1 cellular context compared by ENCODE assay signal in the genomic region with DNA sequence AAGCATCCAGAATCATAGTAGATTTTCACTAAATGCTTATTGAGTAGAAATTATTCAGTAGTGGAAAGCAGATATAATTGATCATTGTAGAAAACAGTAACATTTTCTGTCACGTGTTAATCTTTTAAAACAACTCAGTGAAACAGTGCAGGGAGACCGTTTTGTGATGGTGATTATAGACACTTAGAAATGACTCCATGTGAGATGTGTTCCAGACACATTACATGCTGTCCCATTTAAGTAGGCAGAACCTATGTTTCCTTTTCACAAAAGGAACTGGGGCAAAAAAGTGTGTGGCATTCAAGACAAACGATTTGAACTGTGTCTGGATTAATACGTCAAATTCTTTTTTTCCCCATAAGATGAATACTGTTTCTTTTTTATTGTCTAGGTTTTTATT.
TF ChIP-seq lines count a peak whose summit lies in the region.

No MANE protein-coding gene starts in this region.

TF ChIP-seq in WTC11, 78 proteins besides CTCF, POLR2A, EP300 and RAD21 (continued from another document):
- TF ChIP-seq, protein P1, sequence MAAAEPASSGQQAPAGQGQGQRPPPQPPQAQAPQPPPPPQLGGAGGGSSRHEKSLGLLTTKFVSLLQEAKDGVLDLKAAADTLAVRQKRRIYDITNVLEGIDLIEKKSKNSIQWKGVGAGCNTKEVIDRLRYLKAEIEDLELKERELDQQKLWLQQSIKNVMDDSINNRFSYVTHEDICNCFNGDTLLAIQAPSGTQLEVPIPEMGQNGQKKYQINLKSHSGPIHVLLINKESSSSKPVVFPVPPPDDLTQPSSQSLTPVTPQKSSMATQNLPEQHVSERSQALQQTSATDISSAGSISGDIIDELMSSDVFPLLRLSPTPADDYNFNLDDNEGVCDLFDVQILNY (CRISPR knock-in tag; IDR thresholded peaks at IDR 0.05): no peak
- TF ChIP-seq MYBL2 (CRISPR knock-in tag; IDR thresholded peaks at IDR 0.05) (no peak), SMAD3 (CRISPR knock-in tag; IDR thresholded peaks at IDR 0.05; ENCODE audit: borderline replicate concordance) (no peak), TEAD4 (CRISPR knock-in tag; IDR thresholded peaks at IDR 0.05) (no peak)
- TF ChIP-seq, protein P2, sequence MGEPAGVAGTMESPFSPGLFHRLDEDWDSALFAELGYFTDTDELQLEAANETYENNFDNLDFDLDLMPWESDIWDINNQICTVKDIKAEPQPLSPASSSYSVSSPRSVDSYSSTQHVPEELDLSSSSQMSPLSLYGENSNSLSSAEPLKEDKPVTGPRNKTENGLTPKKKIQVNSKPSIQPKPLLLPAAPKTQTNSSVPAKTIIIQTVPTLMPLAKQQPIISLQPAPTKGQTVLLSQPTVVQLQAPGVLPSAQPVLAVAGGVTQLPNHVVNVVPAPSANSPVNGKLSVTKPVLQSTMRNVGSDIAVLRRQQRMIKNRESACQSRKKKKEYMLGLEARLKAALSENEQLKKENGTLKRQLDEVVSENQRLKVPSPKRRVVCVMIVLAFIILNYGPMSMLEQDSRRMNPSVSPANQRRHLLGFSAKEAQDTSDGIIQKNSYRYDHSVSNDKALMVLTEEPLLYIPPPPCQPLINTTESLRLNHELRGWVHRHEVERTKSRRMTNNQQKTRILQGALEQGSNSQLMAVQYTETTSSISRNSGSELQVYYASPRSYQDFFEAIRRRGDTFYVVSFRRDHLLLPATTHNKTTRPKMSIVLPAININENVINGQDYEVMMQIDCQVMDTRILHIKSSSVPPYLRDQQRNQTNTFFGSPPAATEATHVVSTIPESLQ (CRISPR knock-in tag; IDR thresholded peaks at IDR 0.05): no peak
- TF ChIP-seq, protein P3, sequence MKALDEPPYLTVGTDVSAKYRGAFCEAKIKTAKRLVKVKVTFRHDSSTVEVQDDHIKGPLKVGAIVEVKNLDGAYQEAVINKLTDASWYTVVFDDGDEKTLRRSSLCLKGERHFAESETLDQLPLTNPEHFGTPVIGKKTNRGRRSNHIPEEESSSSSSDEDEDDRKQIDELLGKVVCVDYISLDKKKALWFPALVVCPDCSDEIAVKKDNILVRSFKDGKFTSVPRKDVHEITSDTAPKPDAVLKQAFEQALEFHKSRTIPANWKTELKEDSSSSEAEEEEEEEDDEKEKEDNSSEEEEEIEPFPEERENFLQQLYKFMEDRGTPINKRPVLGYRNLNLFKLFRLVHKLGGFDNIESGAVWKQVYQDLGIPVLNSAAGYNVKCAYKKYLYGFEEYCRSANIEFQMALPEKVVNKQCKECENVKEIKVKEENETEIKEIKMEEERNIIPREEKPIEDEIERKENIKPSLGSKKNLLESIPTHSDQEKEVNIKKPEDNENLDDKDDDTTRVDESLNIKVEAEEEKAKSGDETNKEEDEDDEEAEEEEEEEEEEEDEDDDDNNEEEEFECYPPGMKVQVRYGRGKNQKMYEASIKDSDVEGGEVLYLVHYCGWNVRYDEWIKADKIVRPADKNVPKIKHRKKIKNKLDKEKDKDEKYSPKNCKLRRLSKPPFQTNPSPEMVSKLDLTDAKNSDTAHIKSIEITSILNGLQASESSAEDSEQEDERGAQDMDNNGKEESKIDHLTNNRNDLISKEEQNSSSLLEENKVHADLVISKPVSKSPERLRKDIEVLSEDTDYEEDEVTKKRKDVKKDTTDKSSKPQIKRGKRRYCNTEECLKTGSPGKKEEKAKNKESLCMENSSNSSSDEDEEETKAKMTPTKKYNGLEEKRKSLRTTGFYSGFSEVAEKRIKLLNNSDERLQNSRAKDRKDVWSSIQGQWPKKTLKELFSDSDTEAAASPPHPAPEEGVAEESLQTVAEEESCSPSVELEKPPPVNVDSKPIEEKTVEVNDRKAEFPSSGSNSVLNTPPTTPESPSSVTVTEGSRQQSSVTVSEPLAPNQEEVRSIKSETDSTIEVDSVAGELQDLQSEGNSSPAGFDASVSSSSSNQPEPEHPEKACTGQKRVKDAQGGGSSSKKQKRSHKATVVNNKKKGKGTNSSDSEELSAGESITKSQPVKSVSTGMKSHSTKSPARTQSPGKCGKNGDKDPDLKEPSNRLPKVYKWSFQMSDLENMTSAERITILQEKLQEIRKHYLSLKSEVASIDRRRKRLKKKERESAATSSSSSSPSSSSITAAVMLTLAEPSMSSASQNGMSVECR (CRISPR knock-in tag; IDR thresholded peaks at IDR 0.05; ENCODE audit: borderline replicate concordance): no peak
- TF ChIP-seq, protein P4, sequence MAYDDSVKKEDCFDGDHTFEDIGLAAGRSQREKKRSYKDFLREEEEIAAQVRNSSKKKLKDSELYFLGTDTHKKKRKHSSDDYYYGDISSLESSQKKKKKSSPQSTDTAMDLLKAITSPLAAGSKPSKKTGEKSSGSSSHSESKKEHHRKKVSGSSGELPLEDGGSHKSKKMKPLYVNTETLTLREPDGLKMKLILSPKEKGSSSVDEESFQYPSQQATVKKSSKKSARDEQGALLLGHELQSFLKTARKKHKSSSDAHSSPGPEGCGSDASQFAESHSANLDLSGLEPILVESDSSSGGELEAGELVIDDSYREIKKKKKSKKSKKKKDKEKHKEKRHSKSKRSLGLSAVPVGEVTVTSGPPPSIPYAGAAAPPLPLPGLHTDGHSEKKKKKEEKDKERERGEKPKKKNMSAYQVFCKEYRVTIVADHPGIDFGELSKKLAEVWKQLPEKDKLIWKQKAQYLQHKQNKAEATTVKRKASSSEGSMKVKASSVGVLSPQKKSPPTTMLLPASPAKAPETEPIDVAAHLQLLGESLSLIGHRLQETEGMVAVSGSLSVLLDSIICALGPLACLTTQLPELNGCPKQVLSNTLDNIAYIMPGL (CRISPR knock-in tag; IDR thresholded peaks at IDR 0.05): no peak
